In the genomic region with DNA sequence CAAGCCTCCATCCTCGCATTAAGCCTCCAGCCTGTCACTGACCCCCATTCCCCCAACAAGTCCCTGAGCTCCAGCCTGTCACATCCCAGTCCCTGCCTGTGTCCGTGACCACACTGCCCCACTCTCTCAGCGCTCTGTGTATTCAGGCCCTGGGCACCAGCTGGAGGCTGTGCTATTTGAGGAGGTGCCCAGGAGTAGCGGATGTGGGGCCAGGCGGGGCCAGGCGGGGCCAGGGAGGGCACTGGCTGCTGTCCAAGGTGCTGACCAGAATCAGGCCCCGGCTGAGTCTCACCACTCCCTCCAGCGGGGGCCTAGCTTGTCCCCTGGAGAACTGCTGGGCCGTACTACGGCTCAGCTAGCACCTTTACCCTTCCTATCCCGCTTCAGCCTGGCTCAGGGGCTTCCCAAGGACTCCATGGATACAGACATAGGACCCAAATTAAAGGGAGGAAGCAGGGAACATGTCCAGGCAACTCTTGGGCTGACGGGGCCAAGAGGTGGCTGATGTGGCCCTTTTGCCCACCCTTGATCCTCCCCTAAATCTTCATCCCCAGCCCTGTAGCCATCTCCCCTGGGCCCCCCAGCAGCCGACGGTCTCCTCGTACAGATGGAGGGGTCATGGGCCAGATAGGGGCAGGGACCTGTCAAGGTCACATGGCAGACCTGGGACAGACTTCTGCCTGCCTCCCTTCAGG, we compare ENCODE assay signal across 9 cellular contexts. TPM values are rescaled to one million over a fixed set of nuclear protein-coding genes. Genes with fewer than 3 reads are reported as not detected.
DNase-seq lines count a peak whose midpoint lies in the region; ATAC-seq and TF ChIP-seq lines count a peak whose summit lies in the region.
"Had no signal": no experiment of that assay in that cellular context is flagged by ENCODE, and none has a peak within 500 bp of the region (broad histone marks: within the 10 kb centered on the region; RNA-seq: fewer than 3 reads in every experiment).

No MANE protein-coding gene starts in this region.

- no peak for TF ChIP-seq CTCF in A673 (conservative IDR thresholded peaks at IDR 0.05; ENCODE audit: low read depth, low read length)

- H3K27me3 ChIP-seq in A673 (replicated peaks; ENCODE audit: insufficient read depth, low read depth, low read length, poor library complexity): no peaks in the 10 kb centered on the region

- no peaks in the 10 kb centered on the region for H3K4me1 ChIP-seq in A673 (ENCODE audit: insufficient read depth, low read length, poor library complexity, severe bottlenecking)

- peak overlapping the region; percentile 100 for H3K27ac ChIP-seq in substantia nigra (ENCODE audit: low read depth, low read length, poor library complexity, severe bottlenecking)
- H3K27ac ChIP-seq in A673 (ENCODE audit: low read depth, low read length, poor library complexity, severe bottlenecking): no peak overlapping the region

- H3K27me3 Mint-ChIP-seq in activated CD8-positive, alpha-beta memory T cell treated with anti-CD3 and anti-CD28 coated beads, Interleukin-2, amount 10 ng/mL, durations not matched to agents 7 days and 5 days: no peaks in the 10 kb centered on the region
- H3K27me3 Mint-ChIP-seq in natural killer cell treated with Interleukin-12 subunit alpha and Interleukin-12 subunit beta and Interleukin-15 and Interleukin-18, amount 100 ng/mL, for 72 hours: peaks cover 5 to 10% of the 10 kb centered on the region in 2 donors

- ATAC-seq in activated CD8-positive, alpha-beta memory T cell treated with anti-CD3 and anti-CD28 coated beads, Interleukin-2, amount 10 ng/mL, durations not matched to agents 7 days and 5 days: peak; percentile 88
- ATAC-seq in natural killer cell treated with Interleukin-12 subunit alpha and Interleukin-12 subunit beta and Interleukin-15 and Interleukin-18, amount 100 ng/mL, for 72 hours: peak; percentile 60 to 83
- ATAC-seq in GM18867 (IDR thresholded peaks at IDR 0.05; ENCODE audit: unreplicated experiment): no peak

- intact Hi-C loops in A673 (cut with micrococcal nuclease; ENCODE audit: unreplicated experiment): no loop called here

- TF ChIP-seq POLR2A in erythroblast (IDR thresholded peaks at IDR 0.05; ENCODE audit: low read length): no peak

- DNase-seq in ELR (ENCODE audit: low read depth) (peak; percentile 51), NCI-H69 (lab: John Stamatoyannopoulos, UW) (peak; percentile 6), erythroblast (lab: John Stamatoyannopoulos, UW) (peak; percentile 56 to 64), substantia nigra (lab: John Stamatoyannopoulos, UW) (peak in 48 of 49 donors; percentile 47 to 90 (median 78)), A673 (ENCODE audit: low spot score) (no peak)
- DNase-seq in activated CD8-positive, alpha-beta memory T cell treated with anti-CD3 and anti-CD28 coated beads, Interleukin-2, amount 10 ng/mL, durations not matched to agents 7 days and 5 days: peak; percentile 78
- DNase-seq in natural killer cell treated with Interleukin-12 subunit alpha and Interleukin-12 subunit beta and Interleukin-15 and Interleukin-18, amount 100 ng/mL, for 72 hours (ENCODE audit: low spot score): no peak

- no peaks in the 10 kb centered on the region for H3K9me3 Mint-ChIP-seq in activated CD8-positive, alpha-beta memory T cell treated with anti-CD3 and anti-CD28 coated beads, Interleukin-2, amount 10 ng/mL, durations not matched to agents 7 days and 5 days (ENCODE audit: low read depth)
- no peaks in the 10 kb centered on the region for H3K9me3 Mint-ChIP-seq in natural killer cell treated with Interleukin-12 subunit alpha and Interleukin-12 subunit beta and Interleukin-15 and Interleukin-18, amount 100 ng/mL, for 72 hours

- BruUV-seq in A673 (replicated peaks; lab: Mats Ljungman, UMichigan): no TSS peak

- H3K27ac Mint-ChIP-seq in activated CD8-positive, alpha-beta memory T cell treated with anti-CD3 and anti-CD28 coated beads, Interleukin-2, amount 10 ng/mL, durations not matched to agents 7 days and 5 days: no peak overlapping the region
- no peak overlapping the region for H3K27ac Mint-ChIP-seq in natural killer cell treated with Interleukin-12 subunit alpha and Interleukin-12 subunit beta and Interleukin-15 and Interleukin-18, amount 100 ng/mL, for 72 hours

- no peaks in the 10 kb centered on the region for H3K9me3 ChIP-seq in A673 (ENCODE audit: low read depth, low read length, poor library complexity, severe bottlenecking)

- POLR2A ChIA-PET in A673 (lab: Charles Lee; ENCODE audit: low non-redundant PET): interaction anchor here (0.6 kb wide), 1 partner anchor 12 kb away, joined by 3 read pairs; no protein-coding TSS in a partner anchor

- no peaks in the 10 kb centered on the region for H3K36me3 Mint-ChIP-seq in activated CD8-positive, alpha-beta memory T cell treated with anti-CD3 and anti-CD28 coated beads, Interleukin-2, amount 10 ng/mL, durations not matched to agents 7 days and 5 days
- H3K36me3 Mint-ChIP-seq in natural killer cell treated with Interleukin-12 subunit alpha and Interleukin-12 subunit beta and Interleukin-15 and Interleukin-18, amount 100 ng/mL, for 72 hours: no peaks in the 10 kb centered on the region

- CTCF ChIA-PET in activated CD8-positive, alpha-beta memory T cell treated with anti-CD3 and anti-CD28 coated beads, Interleukin-2, amount 10 ng/mL, durations not matched to agents 7 days and 5 days (lab: Charles Lee): interaction anchor here (0.8 kb wide), 1 partner anchor 13 kb away, joined by 3 read pairs; no protein-coding TSS in a partner anchor
- CTCF ChIA-PET in A673 (lab: Charles Lee): no interaction called here

- peaks cover 15% of the 10 kb centered on the region for H3K4me1 Mint-ChIP-seq in activated CD8-positive, alpha-beta memory T cell treated with anti-CD3 and anti-CD28 coated beads, Interleukin-2, amount 10 ng/mL, durations not matched to agents 7 days and 5 days
- peaks cover 10 to 11% of the 10 kb centered on the region in 2 donors for H3K4me1 Mint-ChIP-seq in natural killer cell treated with Interleukin-12 subunit alpha and Interleukin-12 subunit beta and Interleukin-15 and Interleukin-18, amount 100 ng/mL, for 72 hours (ENCODE audit: low read depth in 2 of 2)

- no peaks in the 10 kb centered on the region for H3K36me3 ChIP-seq in A673 (ENCODE audit: insufficient read depth, low read length, poor library complexity, severe bottlenecking)

- H3K4me3 ChIP-seq in A673 (ENCODE audit: low read depth, low read length, poor library complexity, severe bottlenecking): no peak overlapping the region

- no peak overlapping the region for H3K4me3 Mint-ChIP-seq in activated CD8-positive, alpha-beta memory T cell treated with anti-CD3 and anti-CD28 coated beads, Interleukin-2, amount 10 ng/mL, durations not matched to agents 7 days and 5 days
- H3K4me3 Mint-ChIP-seq in natural killer cell treated with Interleukin-12 subunit alpha and Interleukin-12 subunit beta and Interleukin-15 and Interleukin-18, amount 100 ng/mL, for 72 hours: no peak overlapping the region

RNA-seq across cellular contexts. Expression of a gene that starts 1.1 kb away (rescaled TPM):
- total RNA-seq in activated CD8-positive, alpha-beta memory T cell treated with anti-CD3 and anti-CD28 coated beads, Interleukin-2, amount 10 ng/mL, durations not matched to agents 7 days and 5 days: not detected
- total RNA-seq in natural killer cell treated with Interleukin-12 subunit alpha and Interleukin-12 subunit beta and Interleukin-15 and Interleukin-18, amount 100 ng/mL, for 72 hours: not detected
- not detected in 2 replicates for total RNA-seq in A673 (2021)
- total RNA-seq: frontal cortex had no signal

RNA-seq across cellular contexts. Expression of a gene that starts 16.2 kb away (rescaled TPM):
- not detected for total RNA-seq in activated CD8-positive, alpha-beta memory T cell treated with anti-CD3 and anti-CD28 coated beads, Interleukin-2, amount 10 ng/mL, durations not matched to agents 7 days and 5 days
- total RNA-seq in natural killer cell treated with Interleukin-12 subunit alpha and Interleukin-12 subunit beta and Interleukin-15 and Interleukin-18, amount 100 ng/mL, for 72 hours: not detected
- not detected in 2 replicates for total RNA-seq in A673 (2021)

RNA-seq across cellular contexts. Expression of a gene that starts 48.0 kb away (rescaled TPM):
- under 1 TPM; 0.41 to 0.56 TPM for total RNA-seq in activated CD8-positive, alpha-beta memory T cell treated with anti-CD3 and anti-CD28 coated beads, Interleukin-2, amount 10 ng/mL, durations not matched to agents 7 days and 5 days
- total RNA-seq in natural killer cell treated with Interleukin-12 subunit alpha and Interleukin-12 subunit beta and Interleukin-15 and Interleukin-18, amount 100 ng/mL, for 72 hours: 1 to 10 TPM; 1.9 to 2.7 TPM
- total RNA-seq in A673 (2021): 4.4 and 4.5 TPM in 2 replicates

Comparison
In these comparisons a context has a peak if more than half of its experiments do, and no peak if none do; other contexts are left out.
1. DNase-seq: peak in ELR (single experiment), NCI-H69 (single experiment), activated CD8-positive, alpha-beta memory T cell treated with anti-CD3 and anti-CD28 coated beads, Interleukin-2, amount 10 ng/mL, durations not matched to agents 7 days and 5 days (single experiment), erythroblast (2 of 2) and substantia nigra (48 of 49); none in natural killer cell treated with Interleukin-12 subunit alpha and Interleukin-12 subunit beta and Interleukin-15 and Interleukin-18, amount 100 ng/mL, for 72 hours (single experiment) and A673 (single experiment).